In genomic region chr3:135930243-135930642, GRCh38 we compare ENCODE assay signal across 31 cellular contexts. TPM values are rescaled to one million over a fixed set of nuclear protein-coding genes. Genes with fewer than 3 reads are reported as not detected.
A peak's percentile ranks its signal among the peaks of the same experiment; 100 is the strongest.
DNase-seq lines count a peak whose midpoint lies in the region; ATAC-seq and TF ChIP-seq lines count a peak whose summit lies in the region.
"Had no signal": no experiment of that assay in that cellular context is flagged by ENCODE, and none has a peak within 500 bp of the region (broad histone marks: within the 10 kb centered on the region; RNA-seq: fewer than 3 reads in every experiment).

No MANE protein-coding gene starts in this region.

- H3K4me3 ChIP-seq in right atrium auricular region (no peak overlapping the region), transverse colon (no peak overlapping the region), HAP-1 (no peak overlapping the region), Peyer's patch (no peak overlapping the region)
- H3K4me3 ChIP-seq: cardiac muscle cell, esophagus muscularis mucosa, gastroesophageal sphincter, left lung, ovary, SJSA1, testis had no signal

- H3K27me3 Mint-ChIP-seq in chondrocyte (ENCODE audit: low read depth) (no peaks in the 10 kb centered on the region), nephron (ENCODE audit: low read depth) (no peaks in the 10 kb centered on the region)

- H3K9me3 Mint-ChIP-seq in chondrocyte (ENCODE audit: low read depth) (peaks cover 5% of the 10 kb centered on the region), nephron (peaks cover 3% of the 10 kb centered on the region)
- H3K9me3 Mint-ChIP-seq: activated naive CD4-positive, alpha-beta T cell treated with anti-CD3 and anti-CD28 coated beads, Interleukin-2, amount 50 U/mL, for 72 hours; activated T-helper 2 cell treated with anti-CD3 and anti-CD28 coated beads, Interferon-gamma antibody, Interleukin-2, Interleukin-4, amounts not matched to agents 10 μg/mL and 5 μg/mL and 100 μg/mL, durations not matched to agents 14 hours and 24 hours and 36 hours; T-helper 1 cell treated with Interleukin-12 subunit alpha and Interleukin-12 subunit beta and Interleukin-4 antibody, amounts not matched to agents 30 μg/mL and 1 μg/mL, for 36 hours had no signal

- H3K4me3 Mint-ChIP-seq in chondrocyte (ENCODE audit: unreplicated experiment): no peak overlapping the region
- H3K4me3 Mint-ChIP-seq in nephron: no peak overlapping the region
- H3K4me3 Mint-ChIP-seq: activated CD8-positive, alpha-beta T cell treated with anti-CD3 and anti-CD28 coated beads for 36 hours; immature natural killer cell; natural killer cell; T-helper 1 cell treated with Interleukin-12 subunit alpha and Interleukin-12 subunit beta and Interleukin-4 antibody, amounts not matched to agents 30 μg/mL and 1 μg/mL, for 36 hours had no signal

- WGBS in transverse colon (ENCODE audit: low coverage in 1 of 2), 2 donors: 40 to 67% methylated on average over 1 of the region's 1 CpG

- in situ Hi-C loops in transverse colon (cut with MboI; ENCODE audit: low pct_ligation_motif_present in 1 of 4, low pct_unique_long_range_greater_than_20kb in 1 of 4, low sequenced_read_pairs in 3 of 4): no loop called here
- in situ Hi-C loops in HAP-1 (cut with MboI; ENCODE audit: low sequenced_read_pairs): no loop called here

- no peak overlapping the region for H3K27ac ChIP-seq in right atrium auricular region
- H3K27ac ChIP-seq in transverse colon: peak overlapping the region in 3 of 4 donors; percentile 18 to 35 (median 32)
- H3K27ac ChIP-seq in Peyer's patch: no peak overlapping the region
- H3K27ac ChIP-seq: cardiac muscle cell, left lung, ovary, SJSA1 had no signal

- TF ChIP-seq EP300 in transverse colon (IDR thresholded peaks at IDR 0.05; ENCODE audit: low read depth): no peak

- TF ChIP-seq CTCF in right atrium auricular region (IDR thresholded peaks at IDR 0.05) (no peak), chondrocyte (IDR thresholded peaks at IDR 0.05) (no peak), nephron (IDR thresholded peaks at IDR 0.05; ENCODE audit: unreplicated experiment in 3 of 3) (no peak), transverse colon (IDR thresholded peaks at IDR 0.05) (no peak), Peyer's patch (IDR thresholded peaks at IDR 0.05) (no peak)

- TF ChIP-seq POLR2A in transverse colon (IDR thresholded peaks at IDR 0.05) (no peak), Peyer's patch (IDR thresholded peaks at IDR 0.05) (no peak)

- peak; percentile 35 for ATAC-seq in Right ventricle myocardium superior (ENCODE audit: poor library complexity)
- no peak for ATAC-seq in HG02981 (IDR thresholded peaks at IDR 0.05; ENCODE audit: unreplicated experiment)
- ATAC-seq: activated CD8-positive, alpha-beta T cell treated with anti-CD3 and anti-CD28 coated beads for 36 hours; activated naive CD4-positive, alpha-beta T cell treated with anti-CD3 and anti-CD28 coated beads, Interleukin-2, amount 50 U/mL, for 72 hours; natural killer cell had no signal

- H3K4me1 ChIP-seq in right atrium auricular region (peaks cover 0 to 11% of the 10 kb centered on the region in 2 donors), transverse colon (peaks cover 0 to 10% (median 7%) of the 10 kb centered on the region in 4 donors), HAP-1 (no peaks in the 10 kb centered on the region), Peyer's patch (no peaks in the 10 kb centered on the region)
- H3K4me1 ChIP-seq: BE2C, left lung, SJSA1 had no signal

- DNase-seq in Right ventricle myocardium superior: no peak
- no peak for DNase-seq in right atrium auricular region (ENCODE audit: low spot score)
- DNase-seq in chondrocyte (ENCODE audit: low spot score): no peak
- no peak for DNase-seq in transverse colon
- DNase-seq in HAP-1 (ENCODE audit: low spot score in 2 of 2): no peak
- DNase-seq in Peyer's patch: no peak
- DNase-seq: activated CD4-positive, alpha-beta T cell treated with anti-CD3 and anti-CD28 coated beads for 1 hour; activated CD8-positive, alpha-beta T cell treated with anti-CD3 and anti-CD28 coated beads for 36 hours; anterior cingulate cortex; BE2C; dermis blood vessel endothelial cell; hypothalamus; immature natural killer cell; midbrain; natural killer cell; NCI-H1092 treated with DMSO at 0.1 percent for 48 hours; NCI-H1930; NCI-H526 treated with DMSO at 0.1 percent for 48 hours; stimulated activated naive CD4-positive, alpha-beta T cell treated with Interleukin-2 at 50 U/mL for 16 hours had no signal

- H3K27ac Mint-ChIP-seq in chondrocyte (ENCODE audit: unreplicated experiment) (peak overlapping the region; percentile 42), nephron (peak overlapping the region in 2 of 3 experiments; percentile 64 to 77)
- H3K27ac Mint-ChIP-seq: activated CD8-positive, alpha-beta T cell treated with anti-CD3 and anti-CD28 coated beads for 36 hours; activated naive CD4-positive, alpha-beta T cell treated with anti-CD3 and anti-CD28 coated beads, Interleukin-2, amount 50 U/mL, for 72 hours; activated T-helper 2 cell treated with anti-CD3 and anti-CD28 coated beads, Interferon-gamma antibody, Interleukin-2, Interleukin-4, amounts not matched to agents 10 μg/mL and 5 μg/mL and 100 μg/mL, durations not matched to agents 14 hours and 24 hours and 36 hours; immature natural killer cell; natural killer cell; T-helper 1 cell treated with Interleukin-12 subunit alpha and Interleukin-12 subunit beta and Interleukin-4 antibody, amounts not matched to agents 30 μg/mL and 1 μg/mL, for 36 hours had no signal

- H3K36me3 Mint-ChIP-seq in chondrocyte (ENCODE audit: low read depth) (no peaks in the 10 kb centered on the region), nephron (ENCODE audit: low read depth) (no peaks in the 10 kb centered on the region)
- H3K36me3 Mint-ChIP-seq: activated naive CD4-positive, alpha-beta T cell treated with anti-CD3 and anti-CD28 coated beads, Interleukin-2, amount 50 U/mL, for 72 hours; immature natural killer cell; natural killer cell had no signal

- H3K9me3 ChIP-seq in right atrium auricular region (no peaks in the 10 kb centered on the region), transverse colon (no peaks in the 10 kb centered on the region), HAP-1 (no peaks in the 10 kb centered on the region), Peyer's patch (no peaks in the 10 kb centered on the region)
- H3K9me3 ChIP-seq: BE2C, esophagus muscularis mucosa, gastroesophageal sphincter, left lung, ovary, SJSA1, testis had no signal

- H3K27me3 ChIP-seq in right atrium auricular region (no peaks in the 10 kb centered on the region), transverse colon (no peaks in the 10 kb centered on the region), HAP-1 (ENCODE audit: low read depth) (no peaks in the 10 kb centered on the region), Peyer's patch (no peaks in the 10 kb centered on the region)
- H3K27me3 ChIP-seq: BE2C, cardiac muscle cell, esophagus muscularis mucosa, gastroesophageal sphincter, left lung, ovary, SJSA1, testis had no signal

- H3K36me3 ChIP-seq in right atrium auricular region (no peaks in the 10 kb centered on the region), transverse colon (no peaks in the 10 kb centered on the region), HAP-1 (replicated peaks) (no peaks in the 10 kb centered on the region), Peyer's patch (no peaks in the 10 kb centered on the region)
- H3K36me3 ChIP-seq: BE2C, cardiac muscle cell, esophagus muscularis mucosa, gastroesophageal sphincter, left lung, ovary, SJSA1 had no signal

- intact Hi-C loops in Right ventricle myocardium superior (cut with DNase I) (no loop called here), transverse colon (cut with DNase I; ENCODE audit: low total_unique reads) (no loop called here)

- peaks cover 34% of the 10 kb centered on the region for H3K4me1 Mint-ChIP-seq in chondrocyte (ENCODE audit: low read depth)
- peaks cover 26% of the 10 kb centered on the region for H3K4me1 Mint-ChIP-seq in nephron
- H3K4me1 Mint-ChIP-seq: immature natural killer cell, natural killer cell had no signal

RNA-seq across cellular contexts. Expression of gene PPP2R3A, which starts 35.3 kb away (rescaled TPM):
- total RNA-seq in Right ventricle myocardium superior (98.1 TPM), right atrium auricular region (10 to 100 TPM; 49.5 to 71.9 TPM), chondrocyte (14.7 to 20.6 TPM (median 14.8 TPM) in 3 replicates), transverse colon (10 to 100 TPM; 34.7 to 73.4 (median 38.8) TPM), Peyer's patch (10 to 100 TPM in 3 of 4 donors, 1 to 10 TPM in 1; 6.6 to 27.1 (median 21.9) TPM)

Comparison
In these comparisons a context has a peak if more than half of its experiments do, and no peak if none do; other contexts are left out.
1. H3K27ac ChIP-seq: peak in transverse colon (3 of 4); none in right atrium auricular region (0 of 2) and Peyer's patch (0 of 4).